Comparison of ENCODE assay signal across 9 cellular contexts in genomic region chr11:78715639-78716311, GRCh38.
DNase-seq lines count a peak whose midpoint lies in the region; ATAC-seq lines count a peak whose summit lies in the region.
"Had no signal": no experiment of that assay in that cellular context is flagged by ENCODE, and none has a peak within 500 bp of the region (broad histone marks: within the 10 kb centered on the region; RNA-seq: fewer than 3 reads in every experiment).

No MANE protein-coding gene starts in this region.

- no peaks in the 10 kb centered on the region for H3K36me3 Mint-ChIP-seq in activated CD8-positive, alpha-beta memory T cell treated with anti-CD3 and anti-CD28 coated beads, Interleukin-2, amount 10 ng/mL, durations not matched to agents 7 days and 5 days

- CTCF ChIA-PET in activated CD8-positive, alpha-beta memory T cell treated with anti-CD3 and anti-CD28 coated beads, Interleukin-2, amount 10 ng/mL, durations not matched to agents 7 days and 5 days (lab: Charles Lee): interaction anchor here (0.6 to 5.1 kb wide), 8 partner anchors 9 to 384 kb away, joined by 3 to 48 read pairs (median 4); no protein-coding TSS in a partner anchor

- H3K27ac Mint-ChIP-seq in activated CD8-positive, alpha-beta memory T cell treated with anti-CD3 and anti-CD28 coated beads, Interleukin-2, amount 10 ng/mL, durations not matched to agents 7 days and 5 days: no peak overlapping the region

- peaks cover 8% of the 10 kb centered on the region for H3K27me3 Mint-ChIP-seq in activated CD8-positive, alpha-beta memory T cell treated with anti-CD3 and anti-CD28 coated beads, Interleukin-2, amount 10 ng/mL, durations not matched to agents 7 days and 5 days

- H3K4me3 Mint-ChIP-seq in activated CD8-positive, alpha-beta memory T cell treated with anti-CD3 and anti-CD28 coated beads, Interleukin-2, amount 10 ng/mL, durations not matched to agents 7 days and 5 days: no peak overlapping the region

- H3K9me3 Mint-ChIP-seq in activated CD8-positive, alpha-beta memory T cell treated with anti-CD3 and anti-CD28 coated beads, Interleukin-2, amount 10 ng/mL, durations not matched to agents 7 days and 5 days (ENCODE audit: low read depth): no peaks in the 10 kb centered on the region

- H3K4me1 Mint-ChIP-seq in activated CD8-positive, alpha-beta memory T cell treated with anti-CD3 and anti-CD28 coated beads, Interleukin-2, amount 10 ng/mL, durations not matched to agents 7 days and 5 days: no peaks in the 10 kb centered on the region

- peak; percentile 71 for ATAC-seq in HG02981 (IDR thresholded peaks at IDR 0.05; ENCODE audit: unreplicated experiment)
- ATAC-seq in activated CD8-positive, alpha-beta memory T cell treated with anti-CD3 and anti-CD28 coated beads, Interleukin-2, amount 10 ng/mL, durations not matched to agents 7 days and 5 days: no peak

- no peak overlapping the region for H3K4me3 ChIP-seq in skeletal muscle cell (ENCODE audit: low read depth, low read length)
- H3K4me3 ChIP-seq: BLaER1 treated with 17β-estradiol and CSF1 and Interleukin-3, amounts not matched to agents 10 nM and 100 nM had no signal

- peak; percentile 14 for DNase-seq in NK-92 treated with Interleukin-12 subunit alpha and Interleukin-12 subunit beta, amount 100 ng/mL, for 24 hours (lab: John Stamatoyannopoulos, UW)
- DNase-seq in NK-92 (lab: John Stamatoyannopoulos, UW; ENCODE audit: unreplicated experiment): no peak
- DNase-seq in NCI-H2196 (lab: John Stamatoyannopoulos, UW; ENCODE audit: unreplicated experiment): peak; percentile 74
- peak; percentile 62 for DNase-seq in activated CD8-positive, alpha-beta memory T cell treated with anti-CD3 and anti-CD28 coated beads, Interleukin-2, amount 10 ng/mL, durations not matched to agents 7 days and 5 days
- peak; percentile 14 for DNase-seq in globus pallidus (ENCODE audit: low spot score)
- DNase-seq in skeletal muscle cell (ENCODE audit: low read depth): peak; percentile 45
- no peak for DNase-seq in GOT3 (lab: John Stamatoyannopoulos, UW)

Comparison
In these comparisons a context has a peak if more than half of its experiments do, and no peak if none do; other contexts are left out.
1. DNase-seq: peak in NK-92 treated with Interleukin-12 subunit alpha and Interleukin-12 subunit beta, amount 100 ng/mL, for 24 hours (single experiment), NCI-H2196 (single experiment), activated CD8-positive, alpha-beta memory T cell treated with anti-CD3 and anti-CD28 coated beads, Interleukin-2, amount 10 ng/mL, durations not matched to agents 7 days and 5 days (single experiment), globus pallidus (single experiment) and skeletal muscle cell (single experiment); none in NK-92 (single experiment) and GOT3 (single experiment).